In genomic region chr12:49342914-49343731, GRCh38 we compare ENCODE assay signal across 10 cellular contexts. TPM values are rescaled to one million over a fixed set of nuclear protein-coding genes. Genes with fewer than 3 reads are reported as not detected.
DNase-seq lines count a peak whose midpoint lies in the region; ATAC-seq and TF ChIP-seq lines count a peak whose summit lies in the region.
"Had no signal": no experiment of that assay in that cellular context is flagged by ENCODE, and none has a peak within 500 bp of the region (broad histone marks: within the 10 kb centered on the region; RNA-seq: fewer than 3 reads in every experiment).

No MANE protein-coding gene starts in this region.

- no peak for TF ChIP-seq EP300 in sigmoid colon (IDR thresholded peaks at IDR 0.05)

- peak overlapping the region; percentile 67 for H3K4me3 Mint-ChIP-seq in WTC11

- DNase-seq in NCI-H1092 treated with DMSO at 0.1 percent for 48 hours (lab: John Stamatoyannopoulos, UW) (peak; percentile 43), NCI-H1092 (lab: John Stamatoyannopoulos, UW) (no peak), WTC11 (ENCODE audit: low spot score) (no peak), esophagus squamous epithelium (lab: John Stamatoyannopoulos, UW) (no peak), sigmoid colon (peak; percentile 65), ecto neural progenitor cell (ENCODE audit: low spot score) (no peak)

- no peak overlapping the region for H3K27ac ChIP-seq in esophagus squamous epithelium
- H3K27ac ChIP-seq in sigmoid colon = no peak overlapping the region
- H3K27ac ChIP-seq: pancreas had no signal

- H3K27me3 ChIP-seq in esophagus squamous epithelium = peaks cover 16 to 100% (median 26%) of the 10 kb centered on the region in 4 donors
- H3K27me3 ChIP-seq in sigmoid colon = peaks cover 38 to 96% (median 69%) of the 10 kb centered on the region in 3 donors

- POLR2A ChIA-PET in WTC11 (lab: Charles Lee) = interaction anchor here (0.6 to 2.7 kb wide), 5 partner anchors 11 to 386 kb away, joined by 3 to 18 read pairs (median 6); partner anchors contain the start of genes ARF3 and TROAP

- no peaks in the 10 kb centered on the region for H3K36me3 Mint-ChIP-seq in WTC11

- TF ChIP-seq POLR2A in esophagus squamous epithelium (IDR thresholded peaks at IDR 0.05) (no peak), sigmoid colon (IDR thresholded peaks at IDR 0.05) (no peak)

- H3K36me3 ChIP-seq in esophagus squamous epithelium (no peaks in the 10 kb centered on the region), sigmoid colon (no peaks in the 10 kb centered on the region)
- H3K36me3 ChIP-seq: pancreas had no signal

- H3K9me3 ChIP-seq in esophagus squamous epithelium (no peaks in the 10 kb centered on the region), sigmoid colon (no peaks in the 10 kb centered on the region)
- H3K9me3 ChIP-seq: pancreas had no signal

- H3K4me3 ChIP-seq in esophagus squamous epithelium (peak overlapping the region; percentile 11 to 70 (median 44)), sigmoid colon (peak overlapping the region in 3 of 4 donors; percentile 40 to 50 (median 50))

- WGBS in esophagus squamous epithelium, 2 donors = 2 to 4% methylated on average over 9 to 12 of the region's 33 CpGs
- 2 to 3% methylated on average over 33 of the region's 33 CpGs for WGBS in sigmoid colon, 2 donors

- peaks cover 99% of the 10 kb centered on the region for H3K27me3 Mint-ChIP-seq in WTC11 (ENCODE audit: low read depth)

- TF ChIP-seq CTCF in WTC11 (IDR thresholded peaks at IDR 0.05) = no peak
- TF ChIP-seq CTCF in esophagus squamous epithelium (IDR thresholded peaks at IDR 0.05) = no peak
- no peak for TF ChIP-seq CTCF in sigmoid colon (IDR thresholded peaks at IDR 0.05)

- no peaks in the 10 kb centered on the region for H3K9me3 Mint-ChIP-seq in WTC11

- CTCF ChIA-PET in WTC11 (lab: Charles Lee) = interaction anchor here (0.7 to 3.9 kb wide), 45 partner anchors 8 to 398 kb away, joined by 3 to 264 read pairs (median 6); partner anchors contain the start of genes KCNH3, PRPF40B, PRPH and SPATS2

- intact Hi-C loops in esophagus squamous epithelium (cut with DNase I) (no loop called here), sigmoid colon (cut with DNase I) (no loop called here)

- ATAC-seq in WTC11 (no peak), GM21526 (IDR thresholded peaks at IDR 0.05; ENCODE audit: low FRiP score, unreplicated experiment) (no peak), GM21515 (IDR thresholded peaks at IDR 0.05; ENCODE audit: unreplicated experiment) (no peak)

- H3K4me1 ChIP-seq in esophagus squamous epithelium (peaks cover 47 to 60% (median 54%) of the 10 kb centered on the region in 3 donors), sigmoid colon (peaks cover 0 to 54% (median 53%) of the 10 kb centered on the region in 4 donors)

- no peak overlapping the region for H3K27ac Mint-ChIP-seq in WTC11

- peaks cover 55% of the 10 kb centered on the region for H3K4me1 Mint-ChIP-seq in WTC11

TF ChIP-seq in WTC11, 78 proteins besides CTCF, POLR2A, EP300 and RAD21:
- TF ChIP-seq E2F5 (CRISPR knock-in tag; IDR thresholded peaks at IDR 0.05) = 0 out of 2 replicates have a peak, but pooled peaks have one; percentile 2
- TF ChIP-seq ZNF423 (CRISPR knock-in tag; IDR thresholded peaks at IDR 0.05) = no peak

RNA-seq across cellular contexts. Expression of gene DNAJC22, which starts 3.6 kb away (rescaled TPM):
- total RNA-seq in WTC11 (2021) (0.14 to 0.24 TPM (median 0.23 TPM) in 3 replicates), esophagus squamous epithelium (under 1 TPM in 2 of 4 donors, not detected in 2; 0.18 to 0.53 TPM), sigmoid colon (under 1 TPM in 3 of 4 donors, not detected in 1; under 0.01 to 0.28 (median 0.16) TPM)
- 10 to 100 TPM in 1 of 3 donors, 1 to 10 TPM in 2; 4.6 to 12.8 (median 7.8) TPM for polyA plus RNA-seq in sigmoid colon
- total RNA-seq: T-helper 1 cell treated with Interleukin-12 subunit alpha and Interleukin-12 subunit beta and Interleukin-4 antibody, amounts not matched to agents 30 ng/mL and 1 ng/mL, for 36 hours had no signal

RNA-seq across cellular contexts. Expression of gene C1QL4, which starts 6.1 kb away (rescaled TPM):
- total RNA-seq in WTC11 (2021) (0.92 to 1.2 TPM (median 1.2 TPM) in 3 replicates), esophagus squamous epithelium (not detected), sigmoid colon (not detected)
- under 1 TPM in 1 of 3 donors, not detected in 2; 0.03 TPM for polyA plus RNA-seq in sigmoid colon
- total RNA-seq: pancreas; T-helper 1 cell treated with Interleukin-12 subunit alpha and Interleukin-12 subunit beta and Interleukin-4 antibody, amounts not matched to agents 30 ng/mL and 1 ng/mL, for 36 hours had no signal
- polyA plus RNA-seq: pancreas had no signal

RNA-seq across cellular contexts. Expression of gene TROAP, which starts 20.1 kb away (rescaled TPM):
- total RNA-seq in WTC11 (2021) (78.5 to 89.2 TPM (median 80.0 TPM) in 3 replicates), esophagus squamous epithelium (10 to 100 TPM in 2 of 4 donors, 1 to 10 TPM in 2; 4.6 to 17.5 (median 8.8) TPM), sigmoid colon (under 1 TPM in 1 of 4 donors, not detected in 3; 0.36 TPM)
- polyA plus RNA-seq in sigmoid colon = 10 to 100 TPM in 1 of 3 donors, 1 to 10 TPM in 2; 4.8 to 25.7 (median 5.1) TPM

RNA-seq across cellular contexts. Expression of gene SPATS2, which starts 24.1 kb away (rescaled TPM):
- total RNA-seq in WTC11 (2021) (25.9 to 26.9 TPM (median 26.5 TPM) in 3 replicates), esophagus squamous epithelium (1 to 10 TPM; 4.8 to 9.8 (median 8.5) TPM), sigmoid colon (10 to 100 TPM; 10.3 to 32.1 (median 13.4) TPM)
- 10 to 100 TPM in 2 of 3 donors, 1 to 10 TPM in 1; 6.9 to 13.8 (median 11.0) TPM for polyA plus RNA-seq in sigmoid colon

RNA-seq across cellular contexts. Expression of gene PRPH, which starts 48.2 kb away (rescaled TPM):
- total RNA-seq in WTC11 (2021) (0.73 to 2.4 TPM (median 1.7 TPM) in 3 replicates), esophagus squamous epithelium (under 1 TPM in 1 of 4 donors, not detected in 3; 0.57 TPM), sigmoid colon (10 to 100 TPM; 19.7 to 56.2 (median 38.6) TPM)
- polyA plus RNA-seq in sigmoid colon = 10 to 100 TPM in 1 of 3 donors, 1 to 10 TPM in 1, under 1 TPM in 1; 0.46 to 31.8 (median 2.4) TPM
- total RNA-seq: T-helper 1 cell treated with Interleukin-12 subunit alpha and Interleukin-12 subunit beta and Interleukin-4 antibody, amounts not matched to agents 30 ng/mL and 1 ng/mL, for 36 hours had no signal

Comparison
In these comparisons a context has a peak if more than half of its experiments do, and no peak if none do; other contexts are left out.
1. DNase-seq: peak in NCI-H1092 treated with DMSO at 0.1 percent for 48 hours (single experiment) and sigmoid colon (single experiment); none in NCI-H1092 (single experiment), WTC11 (single experiment), esophagus squamous epithelium (single experiment) and ecto neural progenitor cell (single experiment).
2. RNA of gene TROAP, which starts 20.1 kb away (total RNA-seq): 78.5 to 89.2 TPM in WTC11 and 4.6 to 17.5 TPM in esophagus squamous epithelium; 0.36 TPM in sigmoid colon; every median in the first group is over 4 times any median in the second.